In the genomic region with DNA sequence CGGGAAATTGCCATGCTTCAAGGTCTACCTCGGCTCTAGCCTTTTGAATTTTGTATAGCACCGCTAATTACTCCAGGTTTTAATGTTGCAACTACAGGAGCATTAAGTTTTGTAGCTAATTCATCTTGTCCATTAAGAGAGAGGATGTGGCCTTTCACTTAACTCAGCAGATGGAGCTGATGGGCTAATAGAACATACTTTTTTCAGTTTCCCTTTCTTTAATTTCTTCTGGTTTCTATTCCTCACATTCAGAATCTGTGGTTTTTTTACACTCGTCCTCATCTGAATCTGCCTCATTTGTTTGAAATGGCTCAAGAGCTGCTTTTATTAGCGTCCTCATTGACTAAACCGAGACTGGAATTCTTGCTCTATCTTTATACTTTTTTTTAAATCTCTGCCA, we compare ENCODE assay signal across 26 cellular contexts.
A peak's percentile ranks its signal among the peaks of the same experiment; 100 is the strongest.
DNase-seq lines count a peak whose midpoint lies in the region; ATAC-seq and TF ChIP-seq lines count a peak whose summit lies in the region.
"Had no signal": no experiment of that assay in that cellular context is flagged by ENCODE, and none has a peak within 500 bp of the region (broad histone marks: within the 10 kb centered on the region; RNA-seq: fewer than 3 reads in every experiment).

No MANE protein-coding gene starts in this region.

- H3K4me1 Mint-ChIP-seq in nephron (peaks cover 14% of the 10 kb centered on the region), osteocyte (ENCODE audit: unreplicated experiment) (no peaks in the 10 kb centered on the region)
- H3K4me1 Mint-ChIP-seq: IgD-negative memory B cell had no signal

- H3K4me2 ChIP-seq in Karpas-422 (ENCODE audit: low read depth, low read length, poor library complexity, severe bottlenecking): no peak overlapping the region
- H3K4me2 ChIP-seq: KMS-11, SK-N-SH had no signal

- H3K36me3 Mint-ChIP-seq in nephron (ENCODE audit: low read depth) (no peaks in the 10 kb centered on the region), osteocyte (ENCODE audit: unreplicated experiment) (no peaks in the 10 kb centered on the region)
- H3K36me3 Mint-ChIP-seq: IgD-negative memory B cell had no signal

- intact Hi-C loops in Right ventricle myocardium superior (cut with DNase I): no loop called here

- TF ChIP-seq CTCF in nephron (IDR thresholded peaks at IDR 0.05; ENCODE audit: unreplicated experiment in 3 of 3): no peak
- TF ChIP-seq CTCF in osteocyte (IDR thresholded peaks at IDR 0.05): no peak

- no peaks in the 10 kb centered on the region for H3K9me2 ChIP-seq in Karpas-422 (replicated peaks; ENCODE audit: insufficient read depth, low read length)
- H3K9me2 ChIP-seq: SK-N-SH had no signal

- no peaks in the 10 kb centered on the region for H3K27me3 Mint-ChIP-seq in nephron (ENCODE audit: low read depth)
- no peaks in the 10 kb centered on the region for H3K27me3 Mint-ChIP-seq in osteocyte (ENCODE audit: unreplicated experiment)
- H3K27me3 Mint-ChIP-seq: IgD-negative memory B cell had no signal

- DNase-seq in M059J (ENCODE audit: low read depth): peak; percentile 7
- no peak for DNase-seq in SJCRH30
- DNase-seq in osteocyte (ENCODE audit: extremely low spot score, unreplicated experiment): no peak
- DNase-seq in Karpas-422: no peak
- DNase-seq in Right ventricle myocardium superior: no peak
- DNase-seq: Calu3, DMS79 treated with DMSO at 0.1 percent for 48 hours, GF-D8, MV-4-11, NCI-H1105 treated with DMSO at 0.1 percent for 48 hours, NCI-H146, NCI-H1930, NCI-H2107, NCI-H774, SHP77 treated with DMSO at 0.1 percent for 48 hours, SK-N-SH, SW 1271 had no signal

- H3K4me3 Mint-ChIP-seq in nephron: no peak overlapping the region
- no peak overlapping the region for H3K4me3 Mint-ChIP-seq in osteocyte (ENCODE audit: unreplicated experiment)
- H3K4me3 Mint-ChIP-seq: IgD-negative memory B cell; T-helper 1 cell treated with Interleukin-12 subunit alpha and Interleukin-12 subunit beta and Interleukin-4 antibody, amounts not matched to agents 30 μg/mL and 1 μg/mL, for 36 hours had no signal

- H3K27ac ChIP-seq in SJCRH30 (peak overlapping the region; percentile 58), Karpas-422 (ENCODE audit: low read length) (no peak overlapping the region)
- H3K27ac ChIP-seq: HL-60, KMS-11, RWPE1 had no signal

- no peak overlapping the region for H2AFZ ChIP-seq in Karpas-422 (ENCODE audit: low read length)

- H3K9me3 ChIP-seq in SJCRH30 (replicated peaks): no peaks in the 10 kb centered on the region
- peaks cover 12% of the 10 kb centered on the region for H3K9me3 ChIP-seq in Karpas-422 (ENCODE audit: low read length)
- H3K9me3 ChIP-seq: SK-N-SH had no signal

- H3K4me1 ChIP-seq in SJCRH30: peaks cover 23% of the 10 kb centered on the region
- no peaks in the 10 kb centered on the region for H3K4me1 ChIP-seq in Karpas-422 (ENCODE audit: low read length)

- no peaks in the 10 kb centered on the region for H3K36me3 ChIP-seq in SJCRH30
- no peaks in the 10 kb centered on the region for H3K36me3 ChIP-seq in Karpas-422 (ENCODE audit: insufficient read depth, low read length)

- no peaks in the 10 kb centered on the region for H3K9me3 Mint-ChIP-seq in nephron
- peaks cover 4% of the 10 kb centered on the region for H3K9me3 Mint-ChIP-seq in osteocyte (ENCODE audit: unreplicated experiment)

- H3K27me3 ChIP-seq in SJCRH30: no peaks in the 10 kb centered on the region
- H3K27me3 ChIP-seq in Karpas-422 (ENCODE audit: low read length): no peaks in the 10 kb centered on the region

- ATAC-seq in GM18867 (IDR thresholded peaks at IDR 0.05; ENCODE audit: unreplicated experiment) (peak; percentile 89), Right ventricle myocardium superior (ENCODE audit: poor library complexity) (no peak), HG03469 (IDR thresholded peaks at IDR 0.05; ENCODE audit: unreplicated experiment) (no peak)
- ATAC-seq: Panc1 had no signal

- H3K9ac ChIP-seq in Karpas-422 (ENCODE audit: low read length): no peak overlapping the region
- H3K9ac ChIP-seq: KMS-11, SK-N-SH had no signal

- no peaks in the 10 kb centered on the region for H3K79me2 ChIP-seq in Karpas-422 (ENCODE audit: low read length)

- no peak overlapping the region for H3K4me3 ChIP-seq in SJCRH30
- H3K4me3 ChIP-seq in Karpas-422 (ENCODE audit: low read length): no peak overlapping the region

- H4K20me1 ChIP-seq in Karpas-422 (ENCODE audit: insufficient read depth, low read depth, low read length): no peaks in the 10 kb centered on the region

- H3K27ac Mint-ChIP-seq in nephron (peak overlapping the region in 2 of 3 experiments; percentile 16 to 57), osteocyte (ENCODE audit: unreplicated experiment) (no peak overlapping the region)
- H3K27ac Mint-ChIP-seq: T-helper 1 cell treated with Interleukin-12 subunit alpha and Interleukin-12 subunit beta and Interleukin-4 antibody, amounts not matched to agents 30 μg/mL and 1 μg/mL, for 36 hours had no signal
